Comparison of ENCODE assay signal across 22 cellular contexts in genomic region chr1:197544553-197544952, GRCh38.
DNase-seq lines count a peak whose midpoint lies in the region; ATAC-seq and TF ChIP-seq lines count a peak whose summit lies in the region.
"Had no signal": no experiment of that assay in that cellular context is flagged by ENCODE, and none has a peak within 500 bp of the region (broad histone marks: within the 10 kb centered on the region; RNA-seq: fewer than 3 reads in every experiment).

No MANE protein-coding gene starts in this region.

- CTCF ChIA-PET in Calu3 (lab: Charles Lee) (interaction anchor here (0.7 kb wide), 1 partner anchor 542 kb away, joined by 3 read pairs; no protein-coding TSS in a partner anchor), WTC11 (lab: Charles Lee) (no interaction called here)

- H3K27ac Mint-ChIP-seq in CD14-positive monocyte: peak overlapping the region in 5 of 7 donors; percentile 12 to 71 (median 19)
- H3K27ac Mint-ChIP-seq in Calu3 (ENCODE audit: unreplicated experiment): peak overlapping the region; percentile 5
- H3K27ac Mint-ChIP-seq in WTC11: no peak overlapping the region
- H3K27ac Mint-ChIP-seq: CD4-positive, alpha-beta T cell; CD8-positive, alpha-beta T cell had no signal

- ATAC-seq in WTC11: no peak
- ATAC-seq: CD8-positive, alpha-beta T cell had no signal

- no TSS peak for BruUV-seq in Calu3 (replicated peaks; lab: Mats Ljungman, UMichigan)

- TF ChIP-seq CTCF in CD14-positive monocyte (IDR thresholded peaks at IDR 0.05) (no peak), Calu3 (IDR thresholded peaks at IDR 0.05; ENCODE audit: unreplicated experiment) (no peak), WTC11 (IDR thresholded peaks at IDR 0.05) (no peak), neutrophil (IDR thresholded peaks at IDR 0.05) (no peak), GM20000 (IDR thresholded peaks at IDR 0.05; ENCODE audit: extremely low read depth, missing control alignments) (no peak)

- H3K36me3 ChIP-seq in neutrophil: peaks cover 4% of the 10 kb centered on the region
- H3K36me3 ChIP-seq: BE2C, BLaER1 had no signal

- DNase-seq in CD14-positive monocyte (ENCODE audit: low spot score) (no peak), Calu3 (no peak), WTC11 (ENCODE audit: low spot score) (no peak), GM20000 (ENCODE audit: low spot score) (no peak), UCSD-AML1 (lab: John Stamatoyannopoulos, UW; ENCODE audit: unreplicated experiment) (no peak), substantia nigra (lab: John Stamatoyannopoulos, UW) (no peak)
- DNase-seq: 8988T; ACHN; BE2C; C1 segment of cervical spinal cord; Caco-2; CD4-positive, alpha-beta T cell; CD8-positive, alpha-beta T cell; DMS 273 treated with DMSO at 0.1 percent for 48 hours; DMS153; DMS53; DMS79; DND-41; EL; GF-D8 had no signal

- H3K27me3 ChIP-seq in neutrophil: no peaks in the 10 kb centered on the region
- H3K27me3 ChIP-seq: BE2C, BLaER1 had no signal

- peaks cover 0 to 3% (median 0%) of the 10 kb centered on the region in 3 donors for H3K27me3 Mint-ChIP-seq in CD14-positive monocyte (ENCODE audit: low read depth in 3 of 3)
- H3K27me3 Mint-ChIP-seq in Calu3 (ENCODE audit: unreplicated experiment): no peaks in the 10 kb centered on the region
- H3K27me3 Mint-ChIP-seq in WTC11 (ENCODE audit: low read depth): no peaks in the 10 kb centered on the region
- H3K27me3 Mint-ChIP-seq: CD4-positive, alpha-beta T cell had no signal

- H3K4me1 ChIP-seq in neutrophil (ENCODE audit: control insufficient read depth in 1 of 2, insufficient read depth in 1 of 2, low read depth in 1 of 2, low read length in 1 of 2): no peaks in the 10 kb centered on the region
- H3K4me1 ChIP-seq: BE2C, BLaER1, Caco-2 had no signal

- H3K4me1 Mint-ChIP-seq in CD14-positive monocyte: no peaks in the 10 kb centered on the region
- H3K4me1 Mint-ChIP-seq in Calu3 (ENCODE audit: low read depth, unreplicated experiment): no peaks in the 10 kb centered on the region
- H3K4me1 Mint-ChIP-seq in WTC11: peaks cover 16% of the 10 kb centered on the region

- no peaks in the 10 kb centered on the region for H3K9me3 ChIP-seq in neutrophil
- H3K9me3 ChIP-seq: BE2C, BLaER1, Caco-2 had no signal

- H3K4me3 Mint-ChIP-seq in CD14-positive monocyte (no peak overlapping the region), Calu3 (ENCODE audit: low read depth, unreplicated experiment) (no peak overlapping the region), WTC11 (no peak overlapping the region)
- H3K4me3 Mint-ChIP-seq: CD4-positive, alpha-beta T cell; CD8-positive, alpha-beta T cell had no signal

- H3K4me3 ChIP-seq in neutrophil (ENCODE audit: low read depth in 1 of 2, low read length in 1 of 2): no peak overlapping the region
- H3K4me3 ChIP-seq: BLaER1 had no signal

- POLR2A ChIA-PET in WTC11 (lab: Charles Lee): no interaction called here

- intact Hi-C loops in CD14-positive monocyte (cut with micrococcal nuclease): no loop called here
- intact Hi-C loops in Calu3 (cut with micrococcal nuclease; ENCODE audit: unreplicated experiment): no loop called here

- H3K27ac ChIP-seq in neutrophil (peak overlapping the region; percentile 48), substantia nigra (ENCODE audit: low read depth, low read length, poor library complexity, severe bottlenecking) (no peak overlapping the region)
- H3K27ac ChIP-seq: BLaER1 had no signal

- H3K36me3 Mint-ChIP-seq in CD14-positive monocyte (peaks cover 18 to 24% of the 10 kb centered on the region in 2 donors), Calu3 (ENCODE audit: insufficient read depth, unreplicated experiment) (no peaks in the 10 kb centered on the region), WTC11 (no peaks in the 10 kb centered on the region)

- peaks cover 3 to 10% (median 7%) of the 10 kb centered on the region in 7 donors for H3K9me3 Mint-ChIP-seq in CD14-positive monocyte
- no peaks in the 10 kb centered on the region for H3K9me3 Mint-ChIP-seq in Calu3 (ENCODE audit: low read depth, unreplicated experiment)
- peaks cover 3% of the 10 kb centered on the region; the same call in 1 of the 2 replicates for H3K9me3 Mint-ChIP-seq in WTC11
- H3K9me3 Mint-ChIP-seq: CD4-positive, alpha-beta T cell; CD8-positive, alpha-beta T cell had no signal

TF ChIP-seq in WTC11, 78 proteins besides CTCF, POLR2A, EP300 and RAD21:
- TF ChIP-seq ZMAT4 (CRISPR knock-in tag; IDR thresholded peaks at IDR 0.05) (no peak), NFE2L1 (CRISPR knock-in tag; IDR thresholded peaks at IDR 0.05) (no peak), HMGA2 (CRISPR knock-in tag; IDR thresholded peaks at IDR 0.05) (0 out of 2 replicates have a peak, but pooled peaks have one; percentile 8)
